14 cellular contexts compared by ENCODE assay signal in genomic region chr11:77508031-77508430, GRCh38.
"Had no signal": no experiment of that assay in that cellular context is flagged by ENCODE, and none has a peak within 500 bp of the region (broad histone marks: within the 10 kb centered on the region; RNA-seq: fewer than 3 reads in every experiment).

No MANE protein-coding gene starts in this region.

- H3K4me3 ChIP-seq: hepatocyte, ovary had no signal

- H3K27me3 ChIP-seq: hepatocyte, ovary had no signal

- H3K79me2 ChIP-seq: hepatocyte had no signal

- H3K4me2 ChIP-seq: hepatocyte had no signal

- H3K27ac ChIP-seq: hepatocyte, ovary, WERI-Rb-1 had no signal

- H3K36me3 Mint-ChIP-seq: activated naive CD8-positive, alpha-beta T cell treated with anti-CD3 and anti-CD28 coated beads for 36 hours had no signal

- DNase-seq: activated CD4-positive, alpha-beta memory T cell treated with anti-CD3 and anti-CD28 coated beads, Interleukin-2, amount 10 ng/mL, durations not matched to agents 7 days and 5 days; activated CD4-positive, alpha-beta T cell treated with anti-CD3 and anti-CD28 coated beads for 36 hours; activated gamma-delta T cell treated with Interleukin-2 at 50 U/mL for 16 hours; activated naive CD8-positive, alpha-beta T cell treated with anti-CD3 and anti-CD28 coated beads for 36 hours; activated T-cell treated with anti-CD3 and anti-CD28 coated beads, Interleukin-2, amount 50 U/mL, for 48 hours; kidney; left ventricle myocardium superior; mesendoderm; ovary; stimulated activated CD4-positive, alpha-beta T cell treated with anti-CD3 and anti-CD28 coated beads, Interleukin-15, amount 100 ng/mL, for 24 hours; stimulated activated CD4-positive, alpha-beta T cell treated with anti-CD3 and anti-CD28 coated beads, Interleukin-4, amount 100 ng/mL, for 24 hours; WERI-Rb-1 had no signal

- ATAC-seq: activated CD4-positive, alpha-beta T cell treated with anti-CD3 and anti-CD28 coated beads for 36 hours; left ventricle myocardium superior had no signal

- H3K9me3 Mint-ChIP-seq: activated CD4-positive, alpha-beta memory T cell treated with anti-CD3 and anti-CD28 coated beads, Interleukin-2, amount 10 ng/mL, durations not matched to agents 7 days and 5 days had no signal

- H3K9me3 ChIP-seq: ovary had no signal

- H3K27ac Mint-ChIP-seq: activated CD4-positive, alpha-beta memory T cell treated with anti-CD3 and anti-CD28 coated beads, Interleukin-2, amount 10 ng/mL, durations not matched to agents 7 days and 5 days; activated CD4-positive, alpha-beta T cell treated with anti-CD3 and anti-CD28 coated beads for 36 hours; activated naive CD8-positive, alpha-beta T cell treated with anti-CD3 and anti-CD28 coated beads for 36 hours; stimulated activated naive CD8-positive, alpha-beta T cell treated with anti-CD3 and anti-CD28 coated beads, Interleukin-15, Interleukin-2, amounts not matched to agents 100 ng/mL and 50 ng/mL, for 24 hours had no signal

- H3K36me3 ChIP-seq: ovary, WERI-Rb-1 had no signal

- H3K4me1 Mint-ChIP-seq: activated CD4-positive, alpha-beta memory T cell treated with anti-CD3 and anti-CD28 coated beads, Interleukin-2, amount 10 ng/mL, durations not matched to agents 7 days and 5 days; activated CD4-positive, alpha-beta T cell treated with anti-CD3 and anti-CD28 coated beads for 36 hours; activated naive CD8-positive, alpha-beta T cell treated with anti-CD3 and anti-CD28 coated beads for 36 hours had no signal

- H2AFZ ChIP-seq: hepatocyte had no signal

- H3K4me3 Mint-ChIP-seq: activated CD4-positive, alpha-beta memory T cell treated with anti-CD3 and anti-CD28 coated beads, Interleukin-2, amount 10 ng/mL, durations not matched to agents 7 days and 5 days; activated CD4-positive, alpha-beta T cell treated with anti-CD3 and anti-CD28 coated beads for 36 hours; activated naive CD8-positive, alpha-beta T cell treated with anti-CD3 and anti-CD28 coated beads for 36 hours; stimulated activated naive CD8-positive, alpha-beta T cell treated with anti-CD3 and anti-CD28 coated beads, Interleukin-15, Interleukin-2, amounts not matched to agents 100 ng/mL and 50 ng/mL, for 24 hours had no signal
